ENCODE assay signal across 20 cellular contexts in genomic region chr3:120111898-120112297, GRCh38.
"Had no signal": no experiment of that assay in that cellular context is flagged by ENCODE, and none has a peak within 500 bp of the region (broad histone marks: within the 10 kb centered on the region; RNA-seq: fewer than 3 reads in every experiment).

No MANE protein-coding gene starts in this region.

- H3K27me3 ChIP-seq: neutrophil, right atrium auricular region, tibial artery, vagina had no signal

- H3K27me3 Mint-ChIP-seq: brain; dendritic cell treated with granulocyte-macrophage colony-stimulating factor and Interleukin-4, amounts not matched to agents 40 ng/mL and 50 ng/mL, for 4 days; effector memory CD8-positive, alpha-beta T cell; stimulated activated naive B cell treated with anti-CD40 and anti-IgM and Interleukin-4, amounts not matched to agents 10 μg/mL and 1 μg/mL and 100 μg/mL, for 72 hours had no signal

- H3K27ac Mint-ChIP-seq: activated naive CD8-positive, alpha-beta T cell treated with anti-CD3 and anti-CD28 coated beads, Interleukin-2, amount 10 ng/mL, durations not matched to agents 7 days and 5 days; brain; dendritic cell treated with granulocyte-macrophage colony-stimulating factor and Interleukin-4, amounts not matched to agents 40 ng/mL and 50 ng/mL, for 4 days; effector memory CD8-positive, alpha-beta T cell; natural killer cell; stimulated activated naive B cell treated with anti-CD40 and anti-IgM and Interleukin-4, amounts not matched to agents 10 μg/mL and 1 μg/mL and 100 μg/mL, for 72 hours; T-helper 2 cell treated with Interferon-gamma antibody and Interleukin-4, amounts not matched to agents 5 μg/mL and 100 μg/mL, for 36 hours had no signal

- H3K36me3 Mint-ChIP-seq: natural killer cell had no signal

- H3K4me1 ChIP-seq: parathyroid adenoma, right atrium auricular region, tibial artery, vagina had no signal

- H3K4me1 Mint-ChIP-seq: brain, natural killer cell had no signal

- DNase-seq: activated CD4-positive, alpha-beta T cell treated with anti-CD3 and anti-CD28 coated beads, Interleukin-2, amount 50 U/mL, for 1 hour; activated naive CD4-positive, alpha-beta T cell; activated naive CD8-positive, alpha-beta T cell treated with anti-CD3 and anti-CD28 coated beads, Interleukin-2, amount 10 ng/mL, durations not matched to agents 7 days and 5 days; cerebellar nuclear complex; effector memory CD8-positive, alpha-beta T cell; left ventricle myocardium superior; mesenchymal stem cell; natural killer cell; stimulated activated CD4-positive, alpha-beta T cell treated with anti-CD3 and anti-CD28 coated beads, Interleukin-15, amount 100 ng/mL, for 24 hours; stimulated activated CD4-positive, alpha-beta T cell treated with anti-CD3 and anti-CD28 coated beads, Interleukin-4, amount 100 ng/mL, for 1 hour; stimulated activated naive B cell treated with anti-CD40 and anti-IgM and Interleukin-4, amounts not matched to agents 10 μg/mL and 1 μg/mL and 100 μg/mL, for 72 hours; tibial artery had no signal

- H3K27ac ChIP-seq: neutrophil, parathyroid adenoma, right atrium auricular region, tibial artery, vagina had no signal

- H3K4me3 ChIP-seq: right atrium auricular region, tibial artery, vagina had no signal

- H3K9me3 ChIP-seq: neutrophil, vagina had no signal

- H3K9ac ChIP-seq: parathyroid adenoma had no signal

- H2AFZ ChIP-seq: parathyroid adenoma had no signal

- H3K79me2 ChIP-seq: parathyroid adenoma had no signal

- ATAC-seq: activated CD4-positive, CD25-positive, alpha-beta regulatory T cell treated with anti-CD3 and anti-CD28 coated beads, Interleukin-2, amount 50 U/mL, for 24 hours; effector memory CD8-positive, alpha-beta T cell; left ventricle myocardium superior; natural killer cell; stimulated activated naive B cell treated with anti-CD40 and anti-IgM and Interleukin-4, amounts not matched to agents 10 μg/mL and 1 μg/mL and 100 μg/mL, for 72 hours had no signal

- H3K36me3 ChIP-seq: neutrophil, right atrium auricular region, tibial artery, vagina had no signal

- H3K4me3 Mint-ChIP-seq: activated naive CD8-positive, alpha-beta T cell treated with anti-CD3 and anti-CD28 coated beads, Interleukin-2, amount 10 ng/mL, durations not matched to agents 7 days and 5 days; brain; dendritic cell treated with granulocyte-macrophage colony-stimulating factor and Interleukin-4, amounts not matched to agents 40 ng/mL and 50 ng/mL, for 4 days; effector memory CD8-positive, alpha-beta T cell; natural killer cell; stimulated activated naive B cell treated with anti-CD40 and anti-IgM and Interleukin-4, amounts not matched to agents 10 μg/mL and 1 μg/mL and 100 μg/mL, for 72 hours; T-helper 2 cell treated with Interferon-gamma antibody and Interleukin-4, amounts not matched to agents 5 μg/mL and 100 μg/mL, for 36 hours had no signal
